25 cellular contexts compared by ENCODE assay signal in the genomic region with DNA sequence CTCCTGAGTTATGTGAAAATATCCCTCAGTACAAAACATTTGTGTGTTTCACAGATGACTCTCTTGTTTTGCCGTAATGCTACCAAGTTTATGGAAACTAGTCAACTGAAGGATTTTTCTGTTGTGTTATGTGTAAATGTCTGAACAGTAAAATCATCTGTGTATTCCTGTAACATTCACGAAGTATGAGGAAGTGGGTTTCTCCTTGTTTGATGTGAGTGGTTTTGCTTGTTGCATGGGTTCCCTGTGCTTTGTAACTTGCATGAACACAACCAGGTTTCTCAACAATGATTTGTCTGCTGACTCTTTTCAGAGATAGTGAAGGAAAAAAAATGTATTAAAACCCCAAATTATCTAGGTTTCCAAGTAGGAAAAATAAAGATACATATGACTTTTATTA.
DNase-seq lines count a peak whose midpoint lies in the region; ATAC-seq, FAIRE-seq and TF ChIP-seq lines count a peak whose summit lies in the region.
"Had no signal": no experiment of that assay in that cellular context is flagged by ENCODE, and none has a peak within 500 bp of the region (broad histone marks: within the 10 kb centered on the region; RNA-seq: fewer than 3 reads in every experiment).

No MANE protein-coding gene starts in this region.

- no peaks in the 10 kb centered on the region for H3K79me2 ChIP-seq in mammary epithelial cell (ENCODE audit: insufficient read depth, low read length)
- H3K79me2 ChIP-seq in GM12878 (ENCODE audit: control insufficient read depth, insufficient read depth, low read length), result no peaks in the 10 kb centered on the region
- H3K79me2 ChIP-seq in OCI-LY7 (ENCODE audit: insufficient read depth, low read depth, low read length), result no peaks in the 10 kb centered on the region

- no peaks in the 10 kb centered on the region for H3K9me2 ChIP-seq in OCI-LY7 (ENCODE audit: insufficient read depth, low read length)

- BruUV-seq in mammary epithelial cell (replicated peaks; lab: Mats Ljungman, UMichigan) (no TSS peak), GM12878 (replicated peaks; lab: Mats Ljungman, UMichigan) (no TSS peak), OCI-LY7 (replicated peaks; lab: Mats Ljungman, UMichigan) (no TSS peak)

- no peak for TF ChIP-seq POLR2A in breast epithelium (IDR thresholded peaks at IDR 0.05)
- TF ChIP-seq POLR2A in GM12878 (IDR thresholded peaks at IDR 0.05; ENCODE audit: low read depth, low read length), result no peak

- CTCF ChIA-PET in mammary epithelial cell (lab: Charles Lee; ENCODE audit: low non-redundant PET) (no interaction called here), GM12878 (lab: Yijun Ruan, JAX) (no interaction called here), OCI-LY7 (lab: Charles Lee; ENCODE audit: unreplicated experiment) (interaction anchor here (0.6 kb wide), 1 partner anchor 320 kb away, joined by 3 read pairs; no protein-coding TSS in a partner anchor)

- POLR2A ChIA-PET in GM12878 (lab: Charles Lee), result no interaction called here
- POLR2A ChIA-PET in OCI-LY7 (lab: Charles Lee), result no interaction called here

- TF ChIP-seq CTCF in mammary epithelial cell (conservative IDR thresholded peaks at IDR 0.05 in 1 of 2, IDR thresholded peaks at IDR 0.05 in 1 of 2; ENCODE audit: extremely low read depth in 1 of 2, insufficient read depth in 1 of 2, low read depth in 1 of 2, low read length in 2 of 2) (no peak), breast epithelium (IDR thresholded peaks at IDR 0.05) (no peak), GM12878 (IDR thresholded peaks at IDR 0.05 in 2 of 3, conservative IDR thresholded peaks at IDR 0.05 in 1 of 3; ENCODE audit: control insufficient read depth in 2 of 3, extremely low read depth in 1 of 3, insufficient read depth in 1 of 3, low read depth in 3 of 3, low read length in 3 of 3) (no peak), OCI-LY7 (conservative IDR thresholded peaks at IDR 0.05; ENCODE audit: low read length) (no peak)

- no peak for TF ChIP-seq EP300 in GM12878 (IDR thresholded peaks at IDR 0.05; ENCODE audit: borderline replicate concordance in 1 of 2, control insufficient read depth in 1 of 2, low read depth in 2 of 2, low read length in 2 of 2)

- ATAC-seq in GM12878, result no peak
- ATAC-seq in HG03521 (IDR thresholded peaks at IDR 0.05; ENCODE audit: unreplicated experiment), result no peak
- no peak for ATAC-seq in HG03442 (IDR thresholded peaks at IDR 0.05; ENCODE audit: unreplicated experiment)
- ATAC-seq: right lobe of liver, T-cell had no signal

- in situ Hi-C loops in mammary epithelial cell (cut with MboI; ENCODE audit: low sequenced_read_pairs in 2 of 2) (no loop called here), GM12878 (cut with MboI) (no loop called here)

- intact Hi-C loops in mammary epithelial cell (cut with micrococcal nuclease), result no loop called here
- intact Hi-C loops in breast epithelium (cut with DNase I; ENCODE audit: low total_unique reads), result no loop called here
- intact Hi-C loops in GM12878 (cut with micrococcal nuclease; ENCODE audit: unreplicated experiment), result no loop called here
- intact Hi-C loops in OCI-LY7 (cut with micrococcal nuclease; ENCODE audit: unreplicated experiment), result no loop called here

- no peak for TF ChIP-seq RAD21 in GM12878 (IDR thresholded peaks at IDR 0.05; ENCODE audit: insufficient read depth, low read depth, low read length)

- no peak for FAIRE-seq in GM12878 (lab: Jason Lieb, UNC)
- FAIRE-seq: islet of Langerhans had no signal

- H3K27ac ChIP-seq in mammary epithelial cell (ENCODE audit: insufficient read depth, low read depth, low read length), result no peak overlapping the region
- H3K27ac ChIP-seq in breast epithelium, result no peak overlapping the region
- H3K27ac ChIP-seq in GM12878 (ENCODE audit: control insufficient read depth, insufficient read depth), result no peak overlapping the region
- H3K27ac ChIP-seq in OCI-LY7 (ENCODE audit: low read depth, low read length, poor library complexity, severe bottlenecking), result no peak overlapping the region
- H3K27ac ChIP-seq: 22Rv1, right lobe of liver, transverse colon had no signal

- H3K4me3 ChIP-seq in mammary epithelial cell (replicated peaks in 1 of 3; ENCODE audit: insufficient read depth in 1 of 3, low read depth in 2 of 3, low read length in 3 of 3) (no peak overlapping the region), breast epithelium (no peak overlapping the region), GM12878 (no peak overlapping the region), OCI-LY7 (ENCODE audit: low read depth, low read length, poor library complexity, severe bottlenecking) (no peak overlapping the region)
- H3K4me3 ChIP-seq: right lobe of liver, transverse colon had no signal

- RAD21 ChIA-PET in GM12878 (lab: Charles Lee; ENCODE audit: unreplicated experiment), result no interaction called here

- H3K36me3 ChIP-seq in mammary epithelial cell (ENCODE audit: insufficient read depth, low read length) (no peaks in the 10 kb centered on the region), breast epithelium (no peaks in the 10 kb centered on the region), GM12878 (ENCODE audit: control insufficient read depth in 2 of 2, insufficient read depth in 2 of 2, low read length in 1 of 2) (no peaks in the 10 kb centered on the region), OCI-LY7 (ENCODE audit: insufficient read depth, low read length) (no peaks in the 10 kb centered on the region)
- H3K36me3 ChIP-seq: right lobe of liver had no signal

- 83% methylated on average over 2 of the region's 2 CpGs for WGBS in mammary epithelial cell (ENCODE audit: low coverage, missing lambda C conversion rate)
- WGBS in GM12878 (ENCODE audit: insufficient coverage, insufficient replicate concordance, low lambda C conversion rate, missing lambda C conversion rate), result 19% methylated on average over 2 of the region's 2 CpGs

- DNase-seq in mammary epithelial cell (peak; percentile 47), breast epithelium (ENCODE audit: low spot score in 2 of 2) (no peak), GM12878 (ENCODE audit: low read depth, low spot score) (no peak), kidney glomerular epithelial cell (lab: John Stamatoyannopoulos, UW) (peak; percentile 9), OCI-LY7 (ENCODE audit: low spot score) (no peak), NCI-H526 (lab: John Stamatoyannopoulos, UW) (no peak)
- DNase-seq: activated gamma-delta T cell; activated naive CD8-positive, alpha-beta T cell treated with anti-CD3 and anti-CD28 coated beads for 36 hours; activated T-cell treated with anti-CD3 and anti-CD28 coated beads, Interleukin-2, amount 50 U/mL, for 24 hours; CD4-positive, alpha-beta T cell; GOT3; KG1; left ventricle myocardium superior; naive B cell; NCI-H1105 treated with DMSO at 0.1 percent for 48 hours; NCI-H2029; NCI-H524 treated with DMSO at 0.1 percent for 48 hours; right lobe of liver; stimulated activated CD4-positive, alpha-beta T cell treated with anti-CD3 and anti-CD28 coated beads, Interleukin-4, amount 100 ng/mL, for 4 hours; T-cell; transverse colon had no signal

- H3K4me2 ChIP-seq in mammary epithelial cell (ENCODE audit: insufficient read depth, low read depth, low read length), result no peak overlapping the region
- no peak overlapping the region for H3K4me2 ChIP-seq in GM12878 (ENCODE audit: control insufficient read depth, insufficient read depth)
- H3K4me2 ChIP-seq in OCI-LY7 (ENCODE audit: low read length), result no peak overlapping the region

- H4K20me1 ChIP-seq in mammary epithelial cell (ENCODE audit: insufficient read depth, low read length), result no peaks in the 10 kb centered on the region
- H4K20me1 ChIP-seq in GM12878 (ENCODE audit: control insufficient read depth, insufficient read depth), result no peaks in the 10 kb centered on the region
- no peaks in the 10 kb centered on the region for H4K20me1 ChIP-seq in OCI-LY7 (ENCODE audit: insufficient read depth, low read length)

- dilution Hi-C loops in mammary epithelial cell (cut with HindIII; ENCODE audit: low sequenced_read_pairs), result no loop called here

- SMC1A ChIA-PET in GM12878 (lab: Charles Lee; ENCODE audit: uncharacterized antibody, unreplicated experiment), result interaction anchor here (0.8 kb wide), 1 partner anchor 11 kb away, joined by 3 read pairs; no protein-coding TSS in a partner anchor

- H3K9me3 ChIP-seq in mammary epithelial cell (replicated peaks; ENCODE audit: insufficient read depth, low read length) (no peaks in the 10 kb centered on the region), breast epithelium (no peaks in the 10 kb centered on the region), GM12878 (replicated peaks; ENCODE audit: control insufficient read depth, insufficient read depth, low read length) (no peaks in the 10 kb centered on the region), OCI-LY7 (ENCODE audit: low read length) (no peaks in the 10 kb centered on the region)
- H3K9me3 ChIP-seq: right lobe of liver, transverse colon had no signal

- H3K4me1 ChIP-seq in mammary epithelial cell (ENCODE audit: insufficient read depth, low read length), result no peaks in the 10 kb centered on the region
- H3K4me1 ChIP-seq in breast epithelium, result no peaks in the 10 kb centered on the region
- no peaks in the 10 kb centered on the region for H3K4me1 ChIP-seq in GM12878 (ENCODE audit: control insufficient read depth, insufficient read depth, low read length)
- no peaks in the 10 kb centered on the region for H3K4me1 ChIP-seq in OCI-LY7 (ENCODE audit: insufficient read depth, low read length, poor library complexity, severe bottlenecking)
- H3K4me1 ChIP-seq: right lobe of liver, transverse colon had no signal

- H3K9ac ChIP-seq in mammary epithelial cell (ENCODE audit: insufficient read depth, low read length), result no peak overlapping the region
- H3K9ac ChIP-seq in GM12878 (ENCODE audit: control insufficient read depth, insufficient read depth, low read length), result no peak overlapping the region

- no peak overlapping the region for H2AFZ ChIP-seq in mammary epithelial cell (ENCODE audit: low read depth, low read length)
- H2AFZ ChIP-seq in GM12878 (ENCODE audit: control insufficient read depth, low read depth, low read length), result no peak overlapping the region
- no peak overlapping the region for H2AFZ ChIP-seq in OCI-LY7 (ENCODE audit: low read length)

- no peaks in the 10 kb centered on the region for H3K27me3 ChIP-seq in mammary epithelial cell (ENCODE audit: insufficient read depth, low read length)
- H3K27me3 ChIP-seq in breast epithelium, result no peaks in the 10 kb centered on the region
- H3K27me3 ChIP-seq in GM12878 (replicated peaks in 1 of 2; ENCODE audit: control insufficient read depth in 2 of 2, insufficient read depth in 2 of 2, low read length in 1 of 2), result no peaks in the 10 kb centered on the region
- H3K27me3 ChIP-seq: right lobe of liver, transverse colon had no signal

TF ChIP-seq in GM12878, 131 proteins besides CTCF, POLR2A, EP300 and RAD21:
- TF ChIP-seq SPI1 (IDR thresholded peaks at IDR 0.05; ENCODE audit: borderline replicate concordance, insufficient read depth, low read depth, low read length), result peak; percentile 20; the same call in 1 of the 2 replicates
- TF ChIP-seq NFIC (IDR thresholded peaks at IDR 0.05; ENCODE audit: low read depth, low read length), result no peak
TF ChIP-seq in GM12878: peak in this region for 1.

Comparison
In these comparisons a context has a peak if more than half of its experiments do, and no peak if none do; other contexts are left out.
1. DNase-seq: peak in mammary epithelial cell (single experiment) and kidney glomerular epithelial cell (single experiment); none in breast epithelium (0 of 2), GM12878 (single experiment), OCI-LY7 (single experiment) and NCI-H526 (0 of 2).